8 cellular contexts compared by ENCODE assay signal in genomic region chr19:19460761-19461265, GRCh38. TPM values are rescaled to one million over a fixed set of nuclear protein-coding genes. Genes with fewer than 3 reads are reported as not detected.
DNase-seq lines count a peak whose midpoint lies in the region; ATAC-seq and TF ChIP-seq lines count a peak whose summit lies in the region.

No MANE protein-coding gene starts in this region.

- H3K27me3 ChIP-seq in DND-41 (ENCODE audit: insufficient read depth, low read length, poor library complexity) (no peaks in the 10 kb centered on the region), heart right ventricle (no peaks in the 10 kb centered on the region), sigmoid colon (no peaks in the 10 kb centered on the region)

- H3K4me3 ChIP-seq in DND-41 (ENCODE audit: low read depth in 1 of 2, low read length in 2 of 2) (no peak overlapping the region), heart right ventricle (peak overlapping the region in 7 of 10 donors; percentile 3 to 37 (median 12)), sigmoid colon (peak overlapping the region in 2 of 4 donors; percentile 4 to 9)

- no peak for TF ChIP-seq EP300 in sigmoid colon (IDR thresholded peaks at IDR 0.05)

- H3K9ac ChIP-seq in DND-41 (ENCODE audit: low read depth, low read length) = no peak overlapping the region

- H3K79me2 ChIP-seq in DND-41 (ENCODE audit: insufficient read depth, low read length) = peaks cover 98% of the 10 kb centered on the region

- peak; percentile 12 for DNase-seq in DND-41
- peak; percentile 9 for DNase-seq in NCI-H524 treated with DMSO at 0.1 percent for 48 hours (lab: John Stamatoyannopoulos, UW)
- peak; percentile 49 for DNase-seq in activated gamma-delta T cell (lab: John Stamatoyannopoulos, UW)
- peak; percentile 64 to 73 for DNase-seq in heart right ventricle
- peak; percentile 87 for DNase-seq in sigmoid colon
- no peak for DNase-seq in kidney glomerular epithelial cell (lab: John Stamatoyannopoulos, UW)
- DNase-seq in 8988T = no peak

- no peak overlapping the region for H3K4me2 ChIP-seq in DND-41 (ENCODE audit: insufficient read depth, low read length)

- 23 to 28% methylated on average over 18 of the region's 18 CpGs for WGBS in heart right ventricle, 2 donors
- WGBS in sigmoid colon, 2 donors = 40 to 67% methylated on average over 18 of the region's 18 CpGs

- peaks cover 87% of the 10 kb centered on the region for H4K20me1 ChIP-seq in DND-41 (ENCODE audit: insufficient read depth, low read length)

- H2AFZ ChIP-seq in DND-41 (ENCODE audit: low read depth, low read length) = no peak overlapping the region

- peaks cover 74% of the 10 kb centered on the region for H3K36me3 ChIP-seq in DND-41 (ENCODE audit: insufficient read depth, low read length)
- peaks cover 0 to 15% (median 7%) of the 10 kb centered on the region in 9 donors for H3K36me3 ChIP-seq in heart right ventricle
- peaks cover 0 to 6% (median 2%) of the 10 kb centered on the region in 4 donors for H3K36me3 ChIP-seq in sigmoid colon

- intact Hi-C loops in heart right ventricle (cut with DNase I) (loop anchor here in 1 of 10 donors (5.0 kb wide), 1 partner anchor 54 kb away; the partner anchor contains the start of gene GATAD2A), sigmoid colon (cut with DNase I) (loop anchor here (5.0 kb wide), 1 partner anchor 54 kb away; the partner anchor contains the start of gene GATAD2A)

- H3K9me3 ChIP-seq in DND-41 (ENCODE audit: insufficient read depth, low read length, severe bottlenecking) (peaks cover 12% of the 10 kb centered on the region), heart right ventricle (no peaks in the 10 kb centered on the region), sigmoid colon (no peaks in the 10 kb centered on the region)

- H3K27ac ChIP-seq in DND-41 (ENCODE audit: low read length) = no peak overlapping the region; the same call in 1 of the 2 replicates
- H3K27ac ChIP-seq in heart right ventricle = peak overlapping the region; percentile 14 to 90 (median 72)
- H3K27ac ChIP-seq in sigmoid colon = peak overlapping the region; percentile 62 to 82 (median 74)

- TF ChIP-seq POLR2A in sigmoid colon (IDR thresholded peaks at IDR 0.05) = no peak

- TF ChIP-seq CTCF in DND-41 (IDR thresholded peaks at IDR 0.05; ENCODE audit: borderline replicate concordance, extremely low read depth, low read length, poor library complexity, severe bottlenecking) (no peak), heart right ventricle (IDR thresholded peaks at IDR 0.05) (no peak), sigmoid colon (IDR thresholded peaks at IDR 0.05) (no peak)

- H3K4me1 ChIP-seq in DND-41 (ENCODE audit: insufficient read depth, low read length) (peaks cover 24% of the 10 kb centered on the region), heart right ventricle (peaks cover 36 to 85% (median 72%) of the 10 kb centered on the region in 9 donors), sigmoid colon (peaks cover 0 to 72% (median 67%) of the 10 kb centered on the region in 4 donors)

- ATAC-seq in DND-41 (ENCODE audit: insufficient read depth, low read depth) (no peak), heart right ventricle (peak; percentile 69 to 89 (median 80)), GM19463 (IDR thresholded peaks at IDR 0.05; ENCODE audit: unreplicated experiment) (no peak)

RNA-seq across cellular contexts. Expression of gene TSSK6, which starts 54.5 kb away (rescaled TPM):
- total RNA-seq in heart right ventricle (1 to 10 TPM in 1 of 10 donors, under 1 TPM in 8, not detected in 1; 0.23 to 1.2 (median 0.45) TPM), sigmoid colon (1 to 10 TPM; 1.2 to 3.3 (median 1.5) TPM)
- polyA plus RNA-seq in heart right ventricle (under 1 TPM; 0.29 to 0.49 TPM), sigmoid colon (1 to 10 TPM; 1.2 to 3.0 (median 2.4) TPM)

RNA-seq across cellular contexts. Expression of gene NDUFA13, which starts 55.2 kb away (rescaled TPM):
- total RNA-seq in heart right ventricle = 1,000 to 10,000 TPM in 9 of 10 donors, 100 to 1,000 TPM in 1; 856 to 1,274 (median 1,129) TPM
- 1,000 to 10,000 TPM; 1,172 to 1,278 TPM for polyA plus RNA-seq in heart right ventricle
- total RNA-seq in sigmoid colon = 100 to 1,000 TPM in 1 of 4 donors, 10 to 100 TPM in 3; 31.3 to 110 (median 55.4) TPM
- 100 to 1,000 TPM; 239 to 339 (median 283) TPM for polyA plus RNA-seq in sigmoid colon

RNA-seq across cellular contexts. Expression of gene GATAD2A, which starts 55.3 kb away (rescaled TPM):
- total RNA-seq in heart right ventricle (10 to 100 TPM; 22.1 to 48.5 (median 26.0) TPM), sigmoid colon (100 to 1,000 TPM in 1 of 4 donors, 10 to 100 TPM in 3; 18.5 to 138 (median 25.5) TPM)
- polyA plus RNA-seq in heart right ventricle (10 to 100 TPM in 1 of 2 donors, 1 to 10 TPM in 1; 7.5 to 13.3 TPM), sigmoid colon (10 to 100 TPM; 23.4 to 50.5 (median 31.0) TPM)

Comparison
In these comparisons a context has a peak if more than half of its experiments do, and no peak if none do; other contexts are left out.
1. ATAC-seq: peak in heart right ventricle (8 of 8); none in DND-41 (single experiment) and GM19463 (single experiment).
2. DNase-seq: peak in DND-41 (single experiment), NCI-H524 treated with DMSO at 0.1 percent for 48 hours (single experiment), activated gamma-delta T cell (single experiment), heart right ventricle (2 of 2) and sigmoid colon (single experiment); none in kidney glomerular epithelial cell (single experiment) and 8988T (single experiment).
3. H3K4me3 ChIP-seq: peak in heart right ventricle (7 of 10); none in DND-41 (0 of 2).
4. RNA of gene NDUFA13, which starts 55.2 kb away (total RNA-seq): 856 to 1,274 TPM in heart right ventricle; 31.3 to 110 TPM in sigmoid colon; every median in the first group is over 4 times any median in the second.